In genomic region chr2:134782792-134783191, GRCh38 we compare ENCODE assay signal across 8 cellular contexts. TPM values are rescaled to one million over a fixed set of nuclear protein-coding genes. Genes with fewer than 3 reads are reported as not detected.
DNase-seq lines count a peak whose midpoint lies in the region; ATAC-seq and TF ChIP-seq lines count a peak whose summit lies in the region.

No MANE protein-coding gene starts in this region.

- in situ Hi-C loops in brain microvascular endothelial cell (cut with HindIII; ENCODE audit: low pct_ligation_motif_present, low sequenced_read_pairs), result no loop called here

- no peaks in the 10 kb centered on the region for H3K4me1 ChIP-seq in ascending aorta

- peak; percentile 9 for DNase-seq in CD1c-positive myeloid dendritic cell (ENCODE audit: extremely low spot score)
- DNase-seq in MG63, result peak; percentile 7
- peak; percentile 43 for DNase-seq in brain microvascular endothelial cell
- DNase-seq in stimulated activated naive B cell treated with anti-CD40 and anti-IgM and Interleukin-4, amounts not matched to agents 10 μg/mL and 1 μg/mL and 100 μg/mL, for 72 hours, result no peak
- no peak for DNase-seq in NK-92 (lab: John Stamatoyannopoulos, UW; ENCODE audit: unreplicated experiment)
- DNase-seq in glomerular visceral epithelial cell (ENCODE audit: extremely low spot score), result no peak
- no peak for DNase-seq in ascending aorta (ENCODE audit: low spot score in 2 of 2)

- no peaks in the 10 kb centered on the region for H3K9me3 ChIP-seq in MG63
- no peaks in the 10 kb centered on the region for H3K9me3 ChIP-seq in ascending aorta

- H3K27ac Mint-ChIP-seq in stimulated activated naive B cell treated with anti-CD40 and anti-IgM and Interleukin-4, amounts not matched to agents 10 μg/mL and 1 μg/mL and 100 μg/mL, for 72 hours, result no peak overlapping the region

- intact Hi-C loops in ascending aorta (cut with DNase I), result no loop called here

- ATAC-seq in GM19463 (IDR thresholded peaks at IDR 0.05; ENCODE audit: unreplicated experiment), result peak; percentile 76
- ATAC-seq in stimulated activated naive B cell treated with anti-CD40 and anti-IgM and Interleukin-4, amounts not matched to agents 10 μg/mL and 1 μg/mL and 100 μg/mL, for 72 hours (replicated peaks), result peak; percentile 69 to 81

- no peak overlapping the region for H3K4me3 Mint-ChIP-seq in stimulated activated naive B cell treated with anti-CD40 and anti-IgM and Interleukin-4, amounts not matched to agents 10 μg/mL and 1 μg/mL and 100 μg/mL, for 72 hours

- H3K36me3 Mint-ChIP-seq in stimulated activated naive B cell treated with anti-CD40 and anti-IgM and Interleukin-4, amounts not matched to agents 10 μg/mL and 1 μg/mL and 100 μg/mL, for 72 hours, result no peaks in the 10 kb centered on the region

- H3K9me3 Mint-ChIP-seq in stimulated activated naive B cell treated with anti-CD40 and anti-IgM and Interleukin-4, amounts not matched to agents 10 μg/mL and 1 μg/mL and 100 μg/mL, for 72 hours, result peaks cover 0 to 2% of the 10 kb centered on the region in 2 donors

- peak; percentile 68 for TF ChIP-seq CTCF in brain microvascular endothelial cell (IDR thresholded peaks at IDR 0.05; ENCODE audit: low read depth, low read length, missing control alignments)
- no peak for TF ChIP-seq CTCF in ascending aorta (IDR thresholded peaks at IDR 0.05)

- peaks cover 0 to 6% of the 10 kb centered on the region in 2 donors for H3K27me3 Mint-ChIP-seq in stimulated activated naive B cell treated with anti-CD40 and anti-IgM and Interleukin-4, amounts not matched to agents 10 μg/mL and 1 μg/mL and 100 μg/mL, for 72 hours

- H3K36me3 ChIP-seq in MG63, result no peaks in the 10 kb centered on the region
- no peaks in the 10 kb centered on the region for H3K36me3 ChIP-seq in brain microvascular endothelial cell (replicated peaks)
- no peaks in the 10 kb centered on the region for H3K36me3 ChIP-seq in ascending aorta

- H3K27ac ChIP-seq in brain microvascular endothelial cell (no peak overlapping the region), ascending aorta (no peak overlapping the region)

- H3K27me3 ChIP-seq in MG63 (no peaks in the 10 kb centered on the region), brain microvascular endothelial cell (replicated peaks) (no peaks in the 10 kb centered on the region), ascending aorta (no peaks in the 10 kb centered on the region)

- H3K4me3 ChIP-seq in MG63, result no peak overlapping the region
- H3K4me3 ChIP-seq in brain microvascular endothelial cell (ENCODE audit: low read depth, low read length), result no peak overlapping the region
- H3K4me3 ChIP-seq in ascending aorta, result no peak overlapping the region

- peaks cover 12% of the 10 kb centered on the region in 2 donors for H3K4me1 Mint-ChIP-seq in stimulated activated naive B cell treated with anti-CD40 and anti-IgM and Interleukin-4, amounts not matched to agents 10 μg/mL and 1 μg/mL and 100 μg/mL, for 72 hours

RNA-seq across cellular contexts. Expression of gene ACMSD, which starts 55.6 kb away (rescaled TPM):
- not detected in 2 replicates for total RNA-seq in MG63 (2014; rRNA removed; shearing (Covaris generic); ENCODE audit: low replicate concordance)
- not detected for total RNA-seq in ascending aorta

Comparison
In these comparisons a context has a peak if more than half of its experiments do, and no peak if none do; other contexts are left out.
1. DNase-seq: peak in CD1c-positive myeloid dendritic cell (single experiment), MG63 (single experiment) and brain microvascular endothelial cell (single experiment); none in stimulated activated naive B cell treated with anti-CD40 and anti-IgM and Interleukin-4, amounts not matched to agents 10 μg/mL and 1 μg/mL and 100 μg/mL, for 72 hours (single experiment), NK-92 (single experiment), glomerular visceral epithelial cell (single experiment) and ascending aorta (0 of 2).